ENCODE assay signal across 20 cellular contexts in genomic region chr16:58634265-58634802, GRCh38. TPM values are rescaled to one million over a fixed set of nuclear protein-coding genes. Genes with fewer than 3 reads are reported as not detected.
A peak's percentile ranks its signal among the peaks of the same experiment; 100 is the strongest.
DNase-seq lines count a peak whose midpoint lies in the region; TF ChIP-seq lines count a peak whose summit lies in the region.
"Had no signal": no experiment of that assay in that cellular context is flagged by ENCODE, and none has a peak within 500 bp of the region (broad histone marks: within the 10 kb centered on the region; RNA-seq: fewer than 3 reads in every experiment).

No MANE protein-coding gene starts in this region.

- peaks cover 28% of the 10 kb centered on the region for H3K36me3 Mint-ChIP-seq in Caco-2 (ENCODE audit: insufficient read depth, unreplicated experiment)
- no peaks in the 10 kb centered on the region for H3K36me3 Mint-ChIP-seq in endodermal cell (ENCODE audit: low read depth)

- TF ChIP-seq CTCF in Caco-2 (IDR thresholded peaks at IDR 0.05; ENCODE audit: insufficient read depth in 1 of 2, low read depth in 1 of 2, low read length in 1 of 2, severe bottlenecking in 1 of 2, unreplicated experiment in 1 of 2) (no peak), endodermal cell (conservative IDR thresholded peaks at IDR 0.05) (no peak), liver (IDR thresholded peaks at IDR 0.05; ENCODE audit: low read depth, low read length, missing input control) (no peak)

- peak in 1 of 2 donors; percentile 41 for TF ChIP-seq RAD21 in liver (IDR thresholded peaks at IDR 0.05)

- H3K27ac Mint-ChIP-seq in Caco-2 (ENCODE audit: unreplicated experiment) = peak overlapping the region; percentile 85
- H3K27ac Mint-ChIP-seq in endodermal cell = peak overlapping the region; percentile 49
- H3K27ac Mint-ChIP-seq: HFFc6 had no signal

- H3K9ac ChIP-seq in endodermal cell (ENCODE audit: extremely low read depth, low read length, poor library complexity, severe bottlenecking) (no peak overlapping the region), liver (ENCODE audit: low read depth in 1 of 2, low read length in 2 of 2) (no peak overlapping the region)

- POLR2A ChIA-PET in Caco-2 (lab: Charles Lee) = interaction anchor here (0.6 to 1.0 kb wide), 4 partner anchors 23 to 464 kb away, joined by 3 to 11 read pairs (median 4); no protein-coding TSS in a partner anchor

- CTCF ChIA-PET in Caco-2 (lab: Charles Lee) = interaction anchor here (0.6 to 1.4 kb wide), 5 partner anchors 23 to 122 kb away, joined by 3 to 6 read pairs (median 3); no protein-coding TSS in a partner anchor

- H3K4me3 Mint-ChIP-seq in Caco-2 (ENCODE audit: unreplicated experiment) = peak overlapping the region; percentile 4
- H3K4me3 Mint-ChIP-seq in endodermal cell = no peak overlapping the region
- H3K4me3 Mint-ChIP-seq: CD8-positive, alpha-beta memory T cell; HFFc6 had no signal

- H3K4me3 ChIP-seq in Caco-2 (ENCODE audit: low read depth, low read length) (no peak overlapping the region), endodermal cell (ENCODE audit: low read length) (no peak overlapping the region), liver (ENCODE audit: low read depth in 1 of 3, low read length in 3 of 3) (no peak overlapping the region), HAP-1 (no peak overlapping the region)
- H3K4me3 ChIP-seq: K562, MG63, Peyer's patch, SJCRH30 had no signal

- 66 to 100% methylated on average over 1 to 3 of the region's 3 CpGs for whole genome bisulfite sequencing in endodermal cell (ENCODE audit: insufficient coverage in 1 of 2, insufficient read length in 1 of 2), 2 experiments
- WGBS in liver = 25% methylated on average over 3 of the region's 3 CpGs

- in situ Hi-C loops in HAP-1 (cut with MboI; ENCODE audit: low sequenced_read_pairs) = no loop called here

- H3K9me3 ChIP-seq in Caco-2 (no peaks in the 10 kb centered on the region), endodermal cell (ENCODE audit: control insufficient read depth, low read length) (no peaks in the 10 kb centered on the region), liver (ENCODE audit: control insufficient read depth in 4 of 4, low read length in 3 of 4) (no peaks in the 10 kb centered on the region), HAP-1 (no peaks in the 10 kb centered on the region)
- H3K9me3 ChIP-seq: MG63, Peyer's patch, SJCRH30 had no signal

- H3K27me3 Mint-ChIP-seq in Caco-2 (ENCODE audit: insufficient read depth, unreplicated experiment) (no peaks in the 10 kb centered on the region), endodermal cell (ENCODE audit: insufficient read depth) (no peaks in the 10 kb centered on the region)

- H3K9me3 Mint-ChIP-seq in Caco-2 (ENCODE audit: unreplicated experiment) (no peaks in the 10 kb centered on the region), endodermal cell (no peaks in the 10 kb centered on the region)
- H3K9me3 Mint-ChIP-seq: HFFc6 had no signal

- H3K4me1 ChIP-seq in Caco-2 (peaks cover 30% of the 10 kb centered on the region), endodermal cell (ENCODE audit: control insufficient read depth, insufficient read depth, low read length) (no peaks in the 10 kb centered on the region), liver (ENCODE audit: control insufficient read depth in 4 of 4, insufficient read depth in 4 of 4, low read length in 3 of 4) (peaks cover 2 to 10% (median 5%) of the 10 kb centered on the region in 4 donors), HAP-1 (no peaks in the 10 kb centered on the region)
- H3K4me1 ChIP-seq: Peyer's patch had no signal

- H3K4me1 Mint-ChIP-seq in Caco-2 (ENCODE audit: low read depth, unreplicated experiment) (peaks cover 30% of the 10 kb centered on the region), endodermal cell (peaks cover 20% of the 10 kb centered on the region)

- H3K36me3 ChIP-seq in Caco-2 (ENCODE audit: control insufficient read depth, insufficient read depth, low read length) = no peaks in the 10 kb centered on the region
- H3K36me3 ChIP-seq in endodermal cell (ENCODE audit: control insufficient read depth, insufficient read depth, low read length) = no peaks in the 10 kb centered on the region
- H3K36me3 ChIP-seq in liver (ENCODE audit: control insufficient read depth in 4 of 4, insufficient read depth in 3 of 4, low read depth in 1 of 4, low read length in 3 of 4) = no peaks in the 10 kb centered on the region
- peaks cover 3% of the 10 kb centered on the region for H3K36me3 ChIP-seq in HAP-1 (replicated peaks)
- H3K36me3 ChIP-seq: Peyer's patch, SJCRH30 had no signal

- no peaks in the 10 kb centered on the region for H3K27me3 ChIP-seq in Caco-2 (replicated peaks; ENCODE audit: control insufficient read depth, insufficient read depth, low read length)
- H3K27me3 ChIP-seq in endodermal cell (ENCODE audit: control insufficient read depth, insufficient read depth, low read length, poor library complexity, severe bottlenecking) = no peaks in the 10 kb centered on the region
- no peaks in the 10 kb centered on the region for H3K27me3 ChIP-seq in liver (ENCODE audit: control insufficient read depth in 4 of 4, insufficient read depth in 4 of 4, low read length in 3 of 4)
- H3K27me3 ChIP-seq in HAP-1 (ENCODE audit: low read depth) = no peaks in the 10 kb centered on the region
- H3K27me3 ChIP-seq: MG63, Peyer's patch had no signal

- BruUV-seq in Caco-2 (replicated peaks; lab: Mats Ljungman, UMichigan) = no TSS peak

- intact Hi-C loops in Caco-2 (cut with micrococcal nuclease; ENCODE audit: unreplicated experiment) = loop anchor here (1.0 kb wide), 2 partner anchors 27 to 133 kb away; no protein-coding TSS in a partner anchor

- DNase-seq in Caco-2 (peak; percentile 77 to 82), HuH-7.5 (ENCODE audit: low spot score) (peak; percentile 34), endodermal cell (peak; percentile 73), HAP-1 (ENCODE audit: low spot score in 2 of 2) (no peak), germinal center (ENCODE audit: low spot score) (no peak), RKO (ENCODE audit: low spot score) (no peak)
- DNase-seq in stimulated activated CD4-positive, alpha-beta T cell treated with anti-CD3 and anti-CD28 coated beads, Interleukin-15, amount 100 ng/mL, for 24 hours = no peak
- DNase-seq: CD8-positive, alpha-beta memory T cell; DMS79; H7; HFFc6; MG63; NCI-H1417 treated with DMSO at 0.1 percent for 48 hours; NCI-H187 treated with DMSO at 0.1 percent for 48 hours; NCI-H82; Peyer's patch; SJCRH30 had no signal

- no peak overlapping the region for H3K27ac ChIP-seq in endodermal cell (ENCODE audit: low read depth, low read length)
- H3K27ac ChIP-seq in liver (ENCODE audit: low read depth in 1 of 2, low read length in 2 of 2) = peak overlapping the region in 1 of 2 donors; percentile 59
- H3K27ac ChIP-seq: C4-2B, Peyer's patch, SJCRH30 had no signal

TF ChIP-seq in liver, 16 proteins besides CTCF, POLR2A, EP300 and RAD21 (continues in another document):
- peak; percentile 95 to 97 for TF ChIP-seq HNF4A (conservative IDR thresholded peaks at IDR 0.05)
- TF ChIP-seq FOXA1 (IDR thresholded peaks at IDR 0.05) = no peak
- TF ChIP-seq ZBTB33 (IDR thresholded peaks at IDR 0.05) = peak; percentile 18
- peak; percentile 90 for TF ChIP-seq HNF4G (IDR thresholded peaks at IDR 0.05)
- TF ChIP-seq YY1 (IDR thresholded peaks at IDR 0.05) = peak; percentile 42
- TF ChIP-seq ATF3 (IDR thresholded peaks at IDR 0.05) = peak; percentile 68
- TF ChIP-seq FOXA2 (IDR thresholded peaks at IDR 0.05) = no peak

RNA-seq across cellular contexts. Expression of gene CNOT1, which starts 4.7 kb away (rescaled TPM):
- total RNA-seq in Caco-2 (2022) (413 and 417 TPM in 2 replicates), endodermal cell (100 to 1,000 TPM; 253 to 263 TPM), liver (100 to 1,000 TPM; 116 to 131 TPM)
- polyA plus RNA-seq in endodermal cell (2013, experiment 1 of 2) = 207 TPM
- polyA plus RNA-seq in endodermal cell (2013, experiment 2 of 2) = 191 TPM
- polyA plus RNA-seq in liver = 10 to 100 TPM; 34.0 to 40.8 TPM

RNA-seq across cellular contexts. Expression of gene SLC38A7, which starts 50.2 kb away (rescaled TPM):
- total RNA-seq in Caco-2 (2022) = 24.1 and 27.6 TPM in 2 replicates
- total RNA-seq in endodermal cell = 10 to 100 TPM; 42.5 to 53.8 TPM
- 16.8 TPM for polyA plus RNA-seq in endodermal cell (2013, experiment 1 of 2)
- 15.7 TPM for polyA plus RNA-seq in endodermal cell (2013, experiment 2 of 2)
- 10 to 100 TPM; 11.3 to 18.7 TPM for total RNA-seq in liver
- 10 to 100 TPM in 1 of 2 donors, 1 to 10 TPM in 1; 7.9 to 10.6 TPM for polyA plus RNA-seq in liver

Comparison
In these comparisons a context has a peak if more than half of its experiments do, and no peak if none do; other contexts are left out.
1. DNase-seq: peak in Caco-2 (2 of 2), HuH-7.5 (single experiment) and endodermal cell (single experiment); none in stimulated activated CD4-positive, alpha-beta T cell treated with anti-CD3 and anti-CD28 coated beads, Interleukin-15, amount 100 ng/mL, for 24 hours (single experiment), HAP-1 (0 of 2), germinal center (single experiment) and RKO (single experiment).